Comparison of ENCODE assay signal across 1 cellular context in the genomic region with DNA sequence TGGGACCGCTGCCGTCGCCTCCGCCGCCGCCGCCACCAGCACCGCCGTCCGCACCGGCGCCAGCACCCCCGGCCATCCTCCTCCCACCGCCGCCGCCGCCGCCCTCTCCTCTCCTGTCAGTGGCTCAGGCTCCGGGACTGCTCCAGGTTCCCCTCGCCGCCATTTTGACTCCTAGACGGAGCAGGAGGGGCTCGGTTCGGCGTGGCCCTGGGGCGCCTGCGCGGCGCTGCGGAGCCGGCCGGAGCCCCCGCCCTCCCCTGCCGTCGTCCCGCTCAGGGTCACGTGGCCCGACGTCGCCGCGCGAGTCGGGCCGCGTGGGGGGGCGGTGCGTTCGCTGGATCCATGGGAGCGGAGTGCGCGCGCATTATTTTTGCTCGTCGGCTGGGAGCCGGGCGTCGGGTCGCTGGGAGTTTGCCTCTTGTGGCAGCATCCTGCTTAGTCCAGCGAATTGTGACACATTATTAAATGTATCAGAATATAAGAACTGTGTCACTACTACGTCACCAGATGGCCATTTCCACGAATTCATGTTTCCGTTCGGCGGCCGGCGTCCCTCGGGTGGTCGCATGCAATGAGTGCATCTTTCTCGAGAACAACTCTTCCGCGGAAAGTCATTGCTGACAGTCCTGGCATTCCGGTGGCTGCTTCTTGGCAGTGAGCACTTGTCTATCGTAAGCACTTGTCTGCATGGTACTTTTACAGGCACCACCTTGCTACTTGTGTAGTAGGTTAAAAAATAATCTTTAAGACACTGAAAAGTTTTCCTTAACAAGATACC.
TF ChIP-seq lines count a peak whose summit lies in the region.

A gene with protein sequence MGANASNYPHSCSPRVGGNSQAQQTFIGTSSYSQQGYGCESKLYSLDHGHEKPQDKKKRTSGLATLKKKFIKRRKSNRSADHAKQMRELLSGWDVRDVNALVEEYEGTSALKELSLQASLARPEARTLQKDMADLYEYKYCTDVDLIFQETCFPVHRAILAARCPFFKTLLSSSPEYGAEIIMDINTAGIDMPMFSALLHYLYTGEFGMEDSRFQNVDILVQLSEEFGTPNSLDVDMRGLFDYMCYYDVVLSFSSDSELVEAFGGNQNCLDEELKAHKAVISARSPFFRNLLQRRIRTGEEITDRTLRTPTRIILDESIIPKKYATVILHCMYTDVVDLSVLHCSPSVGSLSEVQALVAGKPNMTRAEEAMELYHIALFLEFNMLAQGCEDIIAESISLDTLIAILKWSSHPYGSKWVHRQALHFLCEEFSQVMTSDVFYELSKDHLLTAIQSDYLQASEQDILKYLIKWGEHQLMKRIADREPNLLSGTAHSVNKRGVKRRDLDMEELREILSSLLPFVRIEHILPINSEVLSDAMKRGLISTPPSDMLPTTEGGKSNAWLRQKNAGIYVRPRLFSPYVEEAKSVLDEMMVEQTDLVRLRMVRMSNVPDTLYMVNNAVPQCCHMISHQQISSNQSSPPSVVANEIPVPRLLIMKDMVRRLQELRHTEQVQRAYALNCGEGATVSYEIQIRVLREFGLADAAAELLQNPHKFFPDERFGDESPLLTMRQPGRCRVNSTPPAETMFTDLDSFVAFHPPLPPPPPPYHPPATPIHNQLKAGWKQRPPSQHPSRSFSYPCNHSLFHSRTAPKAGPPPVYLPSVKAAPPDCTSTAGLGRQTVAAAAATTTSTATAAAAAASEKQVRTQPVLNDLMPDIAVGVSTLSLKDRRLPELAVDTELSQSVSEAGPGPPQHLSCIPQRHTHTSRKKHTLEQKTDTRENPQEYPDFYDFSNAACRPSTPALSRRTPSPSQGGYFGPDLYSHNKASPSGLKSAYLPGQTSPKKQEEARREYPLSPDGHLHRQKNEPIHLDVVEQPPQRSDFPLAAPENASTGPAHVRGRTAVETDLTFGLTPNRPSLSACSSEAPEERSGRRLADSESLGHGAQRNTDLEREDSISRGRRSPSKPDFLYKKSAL (minus strand): TSS at position 184 of the 778 bp plus-strand sequence. CDS start 36,985 bp downstream, outside the sequence.

TF ChIP-seq in HepG2, 621 proteins besides CTCF, POLR2A, EP300 and RAD21 (continued from another document and continues in another):
- TF ChIP-seq, protein P1, sequence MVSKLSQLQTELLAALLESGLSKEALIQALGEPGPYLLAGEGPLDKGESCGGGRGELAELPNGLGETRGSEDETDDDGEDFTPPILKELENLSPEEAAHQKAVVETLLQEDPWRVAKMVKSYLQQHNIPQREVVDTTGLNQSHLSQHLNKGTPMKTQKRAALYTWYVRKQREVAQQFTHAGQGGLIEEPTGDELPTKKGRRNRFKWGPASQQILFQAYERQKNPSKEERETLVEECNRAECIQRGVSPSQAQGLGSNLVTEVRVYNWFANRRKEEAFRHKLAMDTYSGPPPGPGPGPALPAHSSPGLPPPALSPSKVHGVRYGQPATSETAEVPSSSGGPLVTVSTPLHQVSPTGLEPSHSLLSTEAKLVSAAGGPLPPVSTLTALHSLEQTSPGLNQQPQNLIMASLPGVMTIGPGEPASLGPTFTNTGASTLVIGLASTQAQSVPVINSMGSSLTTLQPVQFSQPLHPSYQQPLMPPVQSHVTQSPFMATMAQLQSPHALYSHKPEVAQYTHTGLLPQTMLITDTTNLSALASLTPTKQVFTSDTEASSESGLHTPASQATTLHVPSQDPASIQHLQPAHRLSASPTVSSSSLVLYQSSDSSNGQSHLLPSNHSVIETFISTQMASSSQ (IDR thresholded peaks at IDR 0.05; ENCODE audit: low read depth) = no peak
- TF ChIP-seq, protein P1 (CRISPR knock-in tag; IDR thresholded peaks at IDR 0.05; ENCODE audit: borderline replicate concordance) = no peak
- TF ChIP-seq FOXK2 (IDR thresholded peaks at IDR 0.05) = no peak
- no peak for TF ChIP-seq THYN1 (CRISPR knock-in tag; IDR thresholded peaks at IDR 0.05; ENCODE audit: borderline replicate concordance, low read depth)
- TF ChIP-seq XRCC5 (optimal IDR thresholded peaks at IDR 0.05; ENCODE audit: low read length) = peak; percentile 88
- TF ChIP-seq HNRNPK (IDR thresholded peaks at IDR 0.05; ENCODE audit: low read depth, low read length, poor library complexity, severe bottlenecking) = peak; percentile 52
- TF ChIP-seq NPAS2 (CRISPR knock-in tag; IDR thresholded peaks at IDR 0.05; ENCODE audit: borderline replicate concordance) = no peak
- peak; percentile 70; the same call in 1 of the 2 replicates for TF ChIP-seq HDAC2 (CRISPR knock-in tag; IDR thresholded peaks at IDR 0.05)
- TF ChIP-seq ZNF784 (CRISPR knock-in tag; IDR thresholded peaks at IDR 0.05; ENCODE audit: borderline replicate concordance) = no peak
- TF ChIP-seq ZNF841 (CRISPR knock-in tag; IDR thresholded peaks at IDR 0.05; ENCODE audit: borderline replicate concordance) = no peak
- no peak; the same call in 1 of the 2 replicates for TF ChIP-seq ZNF629 (CRISPR knock-in tag; conservative IDR thresholded peaks at IDR 0.05)
- TF ChIP-seq ZNF207 (IDR thresholded peaks at IDR 0.05; ENCODE audit: borderline replicate concordance) = no peak
- TF ChIP-seq NONO (IDR thresholded peaks at IDR 0.05) = no peak
- no peak; the same call in 1 of the 2 replicates for TF ChIP-seq NONO (CRISPR knock-in tag; conservative IDR thresholded peaks at IDR 0.05)
- TF ChIP-seq ZEB1 (IDR thresholded peaks at IDR 0.05; ENCODE audit: insufficient replicate concordance, low read depth) = no peak
- no peak for TF ChIP-seq ZNF180 (CRISPR knock-in tag; IDR thresholded peaks at IDR 0.05; ENCODE audit: borderline replicate concordance, low read depth)
- TF ChIP-seq, protein P2, sequence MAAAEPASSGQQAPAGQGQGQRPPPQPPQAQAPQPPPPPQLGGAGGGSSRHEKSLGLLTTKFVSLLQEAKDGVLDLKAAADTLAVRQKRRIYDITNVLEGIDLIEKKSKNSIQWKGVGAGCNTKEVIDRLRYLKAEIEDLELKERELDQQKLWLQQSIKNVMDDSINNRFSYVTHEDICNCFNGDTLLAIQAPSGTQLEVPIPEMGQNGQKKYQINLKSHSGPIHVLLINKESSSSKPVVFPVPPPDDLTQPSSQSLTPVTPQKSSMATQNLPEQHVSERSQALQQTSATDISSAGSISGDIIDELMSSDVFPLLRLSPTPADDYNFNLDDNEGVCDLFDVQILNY (CRISPR knock-in tag; conservative IDR thresholded peaks at IDR 0.05) = no peak
- TF ChIP-seq, protein P3, sequence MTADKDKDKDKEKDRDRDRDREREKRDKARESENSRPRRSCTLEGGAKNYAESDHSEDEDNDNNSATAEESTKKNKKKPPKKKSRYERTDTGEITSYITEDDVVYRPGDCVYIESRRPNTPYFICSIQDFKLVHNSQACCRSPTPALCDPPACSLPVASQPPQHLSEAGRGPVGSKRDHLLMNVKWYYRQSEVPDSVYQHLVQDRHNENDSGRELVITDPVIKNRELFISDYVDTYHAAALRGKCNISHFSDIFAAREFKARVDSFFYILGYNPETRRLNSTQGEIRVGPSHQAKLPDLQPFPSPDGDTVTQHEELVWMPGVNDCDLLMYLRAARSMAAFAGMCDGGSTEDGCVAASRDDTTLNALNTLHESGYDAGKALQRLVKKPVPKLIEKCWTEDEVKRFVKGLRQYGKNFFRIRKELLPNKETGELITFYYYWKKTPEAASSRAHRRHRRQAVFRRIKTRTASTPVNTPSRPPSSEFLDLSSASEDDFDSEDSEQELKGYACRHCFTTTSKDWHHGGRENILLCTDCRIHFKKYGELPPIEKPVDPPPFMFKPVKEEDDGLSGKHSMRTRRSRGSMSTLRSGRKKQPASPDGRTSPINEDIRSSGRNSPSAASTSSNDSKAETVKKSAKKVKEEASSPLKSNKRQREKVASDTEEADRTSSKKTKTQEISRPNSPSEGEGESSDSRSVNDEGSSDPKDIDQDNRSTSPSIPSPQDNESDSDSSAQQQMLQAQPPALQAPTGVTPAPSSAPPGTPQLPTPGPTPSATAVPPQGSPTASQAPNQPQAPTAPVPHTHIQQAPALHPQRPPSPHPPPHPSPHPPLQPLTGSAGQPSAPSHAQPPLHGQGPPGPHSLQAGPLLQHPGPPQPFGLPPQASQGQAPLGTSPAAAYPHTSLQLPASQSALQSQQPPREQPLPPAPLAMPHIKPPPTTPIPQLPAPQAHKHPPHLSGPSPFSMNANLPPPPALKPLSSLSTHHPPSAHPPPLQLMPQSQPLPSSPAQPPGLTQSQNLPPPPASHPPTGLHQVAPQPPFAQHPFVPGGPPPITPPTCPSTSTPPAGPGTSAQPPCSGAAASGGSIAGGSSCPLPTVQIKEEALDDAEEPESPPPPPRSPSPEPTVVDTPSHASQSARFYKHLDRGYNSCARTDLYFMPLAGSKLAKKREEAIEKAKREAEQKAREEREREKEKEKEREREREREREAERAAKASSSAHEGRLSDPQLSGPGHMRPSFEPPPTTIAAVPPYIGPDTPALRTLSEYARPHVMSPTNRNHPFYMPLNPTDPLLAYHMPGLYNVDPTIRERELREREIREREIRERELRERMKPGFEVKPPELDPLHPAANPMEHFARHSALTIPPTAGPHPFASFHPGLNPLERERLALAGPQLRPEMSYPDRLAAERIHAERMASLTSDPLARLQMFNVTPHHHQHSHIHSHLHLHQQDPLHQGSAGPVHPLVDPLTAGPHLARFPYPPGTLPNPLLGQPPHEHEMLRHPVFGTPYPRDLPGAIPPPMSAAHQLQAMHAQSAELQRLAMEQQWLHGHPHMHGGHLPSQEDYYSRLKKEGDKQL (CRISPR knock-in tag; IDR thresholded peaks at IDR 0.05; ENCODE audit: low read depth) = no peak
- no peak for TF ChIP-seq ONECUT2 (CRISPR knock-in tag; IDR thresholded peaks at IDR 0.05)
- TF ChIP-seq ARHGAP35 (CRISPR knock-in tag; IDR thresholded peaks at IDR 0.05; ENCODE audit: borderline replicate concordance) = no peak
- no peak for TF ChIP-seq ZNF260 (CRISPR knock-in tag; IDR thresholded peaks at IDR 0.05; ENCODE audit: borderline replicate concordance, low read depth)
- TF ChIP-seq CEBPB (IDR thresholded peaks at IDR 0.05; ENCODE audit: borderline replicate concordance, low read depth, low read length) = no peak
- TF ChIP-seq, protein P4, sequence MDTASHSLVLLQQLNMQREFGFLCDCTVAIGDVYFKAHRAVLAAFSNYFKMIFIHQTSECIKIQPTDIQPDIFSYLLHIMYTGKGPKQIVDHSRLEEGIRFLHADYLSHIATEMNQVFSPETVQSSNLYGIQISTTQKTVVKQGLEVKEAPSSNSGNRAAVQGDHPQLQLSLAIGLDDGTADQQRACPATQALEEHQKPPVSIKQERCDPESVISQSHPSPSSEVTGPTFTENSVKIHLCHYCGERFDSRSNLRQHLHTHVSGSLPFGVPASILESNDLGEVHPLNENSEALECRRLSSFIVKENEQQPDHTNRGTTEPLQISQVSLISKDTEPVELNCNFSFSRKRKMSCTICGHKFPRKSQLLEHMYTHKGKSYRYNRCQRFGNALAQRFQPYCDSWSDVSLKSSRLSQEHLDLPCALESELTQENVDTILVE (CRISPR knock-in tag; IDR thresholded peaks at IDR 0.05) = peak; percentile 52; the same call in 1 of the 2 replicates
- no peak for TF ChIP-seq FOXJ3 (CRISPR knock-in tag; IDR thresholded peaks at IDR 0.05; ENCODE audit: borderline replicate concordance)
- no peak for TF ChIP-seq ZNF616 (CRISPR knock-in tag; IDR thresholded peaks at IDR 0.05; ENCODE audit: low read depth)
- TF ChIP-seq TOPORS (CRISPR knock-in tag; IDR thresholded peaks at IDR 0.05) = peak; percentile 82
- TF ChIP-seq, protein P5, sequence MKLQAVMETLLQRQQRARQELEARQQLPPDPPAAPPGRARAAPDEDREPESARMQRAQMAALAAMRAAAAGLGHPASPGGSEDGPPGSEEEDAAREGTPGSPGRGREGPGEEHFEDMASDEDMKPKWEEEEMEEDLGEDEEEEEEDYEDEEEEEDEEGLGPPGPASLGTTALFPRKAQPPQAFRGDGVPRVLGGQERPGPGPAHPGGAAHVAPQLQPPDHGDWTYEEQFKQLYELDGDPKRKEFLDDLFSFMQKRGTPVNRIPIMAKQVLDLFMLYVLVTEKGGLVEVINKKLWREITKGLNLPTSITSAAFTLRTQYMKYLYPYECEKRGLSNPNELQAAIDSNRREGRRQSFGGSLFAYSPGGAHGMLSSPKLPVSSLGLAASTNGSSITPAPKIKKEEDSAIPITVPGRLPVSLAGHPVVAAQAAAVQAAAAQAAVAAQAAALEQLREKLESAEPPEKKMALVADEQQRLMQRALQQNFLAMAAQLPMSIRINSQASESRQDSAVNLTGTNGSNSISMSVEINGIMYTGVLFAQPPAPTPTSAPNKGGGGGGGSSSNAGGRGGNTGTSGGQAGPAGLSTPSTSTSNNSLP (IDR thresholded peaks at IDR 0.05; ENCODE audit: low read depth, low read length) = 0 out of 2 replicates have a peak, but pooled peaks have one; percentile 29
- no peak; the same call in 1 of the 2 replicates for TF ChIP-seq SRY (CRISPR knock-in tag; IDR thresholded peaks at IDR 0.05)
- TF ChIP-seq NFE2L1 (CRISPR knock-in tag; IDR thresholded peaks at IDR 0.05; ENCODE audit: borderline replicate concordance) = no peak
- TF ChIP-seq IKZF5 (CRISPR knock-in tag; IDR thresholded peaks at IDR 0.05) = peak; percentile 25; the same call in 1 of the 2 replicates
- TF ChIP-seq HMGA1 (CRISPR knock-in tag; conservative IDR thresholded peaks at IDR 0.05) = no peak
